In genomic region chr12:110046451-110047187, GRCh38 we compare ENCODE assay signal across 12 cellular contexts. TPM values are rescaled to one million over a fixed set of nuclear protein-coding genes. Genes with fewer than 3 reads are reported as not detected.
DNase-seq lines count a peak whose midpoint lies in the region; TF ChIP-seq lines count a peak whose summit lies in the region.
"Had no signal": no experiment of that assay in that cellular context is flagged by ENCODE, and none has a peak within 500 bp of the region (broad histone marks: within the 10 kb centered on the region; RNA-seq: fewer than 3 reads in every experiment).

No MANE protein-coding gene starts in this region.

- no peak overlapping the region for H2AFZ ChIP-seq in OCI-LY3 (ENCODE audit: low read depth, low read length)
- no peak overlapping the region for H2AFZ ChIP-seq in osteoblast (ENCODE audit: low read length)

- H3K27me3 ChIP-seq in OCI-LY3 (ENCODE audit: low read depth, low read length) (no peaks in the 10 kb centered on the region), endocrine pancreas (ENCODE audit: control insufficient read depth, insufficient read depth, low read length) (no peaks in the 10 kb centered on the region), osteoblast (ENCODE audit: insufficient read depth, low read length) (no peaks in the 10 kb centered on the region)
- H3K27me3 ChIP-seq: ovary had no signal

- no peaks in the 10 kb centered on the region for H3K9me3 Mint-ChIP-seq in T-helper 2 cell treated with Interferon-gamma antibody and Interleukin-4, amounts not matched to agents 5 μg/mL and 100 μg/mL, for 36 hours

- no peaks in the 10 kb centered on the region for H3K27me3 Mint-ChIP-seq in T-helper 2 cell treated with Interferon-gamma antibody and Interleukin-4, amounts not matched to agents 5 μg/mL and 100 μg/mL, for 36 hours (ENCODE audit: low read depth)

- H3K9ac ChIP-seq in OCI-LY3 (ENCODE audit: low read length) (no peak overlapping the region), endocrine pancreas (ENCODE audit: control insufficient read depth, insufficient read depth, low read length) (no peak overlapping the region)

- H3K79me2 ChIP-seq in OCI-LY3 (ENCODE audit: low read length) = peaks cover 49% of the 10 kb centered on the region
- H3K79me2 ChIP-seq in osteoblast (ENCODE audit: insufficient read depth, low read length) = peaks cover 47% of the 10 kb centered on the region

- H3K36me3 ChIP-seq in OCI-LY3 (replicated peaks; ENCODE audit: low read depth, low read length) = peaks cover 21% of the 10 kb centered on the region
- no peaks in the 10 kb centered on the region for H3K36me3 ChIP-seq in endocrine pancreas (ENCODE audit: control insufficient read depth, insufficient read depth, low read length)
- peaks cover 12% of the 10 kb centered on the region for H3K36me3 ChIP-seq in osteoblast (ENCODE audit: insufficient read depth, low read length)
- H3K36me3 ChIP-seq: ovary had no signal

- H3K4me3 Mint-ChIP-seq in T-helper 2 cell treated with Interferon-gamma antibody and Interleukin-4, amounts not matched to agents 5 μg/mL and 100 μg/mL, for 36 hours = peak overlapping the region; percentile 90

- TF ChIP-seq CTCF in OCI-LY3 (IDR thresholded peaks at IDR 0.05; ENCODE audit: low read depth, low read length) (no peak), osteoblast (IDR thresholded peaks at IDR 0.05; ENCODE audit: extremely low read depth, low read depth, low read length) (no peak)

- H4K20me1 ChIP-seq in OCI-LY3 (ENCODE audit: insufficient read depth, low read length) = no peaks in the 10 kb centered on the region
- H4K20me1 ChIP-seq in osteoblast (ENCODE audit: insufficient read depth, low read length) = peaks cover 8% of the 10 kb centered on the region

- H3K27ac Mint-ChIP-seq in T-helper 2 cell treated with Interferon-gamma antibody and Interleukin-4, amounts not matched to agents 5 μg/mL and 100 μg/mL, for 36 hours = no peak overlapping the region

- H3K36me3 Mint-ChIP-seq in T-helper 2 cell treated with Interferon-gamma antibody and Interleukin-4, amounts not matched to agents 5 μg/mL and 100 μg/mL, for 36 hours (ENCODE audit: low read depth) = peaks cover 21% of the 10 kb centered on the region

- peaks cover 45% of the 10 kb centered on the region for H3K4me1 Mint-ChIP-seq in T-helper 2 cell treated with Interferon-gamma antibody and Interleukin-4, amounts not matched to agents 5 μg/mL and 100 μg/mL, for 36 hours (ENCODE audit: low read depth)

- H3K27ac ChIP-seq in OCI-LY3 (ENCODE audit: low read length) = no peak overlapping the region
- no peak overlapping the region for H3K27ac ChIP-seq in osteoblast (ENCODE audit: low read depth, low read length)
- H3K27ac ChIP-seq in substantia nigra (ENCODE audit: low read depth, low read length, poor library complexity, severe bottlenecking) = no peak overlapping the region
- H3K27ac ChIP-seq: ovary had no signal

- no peak for DNase-seq in T-helper 2 cell treated with Interferon-gamma antibody and Interleukin-4, amounts not matched to agents 5 μg/mL and 100 μg/mL, for 36 hours (ENCODE audit: low spot score)
- DNase-seq in T-helper 2 cell (no peak), osteoblast (ENCODE audit: insufficient read length, low spot score, missing footprints) (no peak), substantia nigra (lab: John Stamatoyannopoulos, UW) (no peak), Kasumi-1 (lab: John Stamatoyannopoulos, UW) (no peak)
- no peak for DNase-seq in effector CD4-positive, alpha-beta T cell
- DNase-seq: ACHN; activated CD8-positive, alpha-beta memory T cell treated with anti-CD3 and anti-CD28 coated beads for 24 hours; NCI-H1092; ovary had no signal

- H3K9me3 ChIP-seq in OCI-LY3 (ENCODE audit: insufficient read depth, low read length) = no peaks in the 10 kb centered on the region
- no peaks in the 10 kb centered on the region for H3K9me3 ChIP-seq in endocrine pancreas (ENCODE audit: control insufficient read depth, low read length)
- no peaks in the 10 kb centered on the region for H3K9me3 ChIP-seq in osteoblast (ENCODE audit: low read depth, low read length)
- H3K9me3 ChIP-seq: ovary had no signal

- H3K4me2 ChIP-seq in OCI-LY3 (ENCODE audit: low read length) (peak overlapping the region; percentile 98), osteoblast (ENCODE audit: insufficient read depth, low read length) (peak overlapping the region; percentile 96)

- H3K4me3 ChIP-seq in OCI-LY3 (ENCODE audit: low read length) = peak overlapping the region; percentile 92
- H3K4me3 ChIP-seq in endocrine pancreas (ENCODE audit: control insufficient read depth, insufficient read depth, low read length) = peak overlapping the region; percentile 81
- H3K4me3 ChIP-seq in osteoblast (ENCODE audit: insufficient read depth, low read length) = peak overlapping the region; percentile 13

- H3K4me1 ChIP-seq in OCI-LY3 (ENCODE audit: low read length) (peaks cover 56% of the 10 kb centered on the region), endocrine pancreas (ENCODE audit: control insufficient read depth, insufficient read depth, low read length) (peaks cover 13% of the 10 kb centered on the region), osteoblast (ENCODE audit: insufficient read depth, low read length) (peaks cover 11% of the 10 kb centered on the region)

RNA-seq across cellular contexts. Expression of gene C12orf76, which starts 1.7 kb away (rescaled TPM):
- 7.6 and 9.4 TPM in 2 replicates for total RNA-seq in osteoblast

RNA-seq across cellular contexts. Expression of gene ANKRD13A, which starts 47.4 kb away (rescaled TPM):
- 94.1 and 113 TPM in 2 replicates for total RNA-seq in osteoblast

RNA-seq across cellular contexts. Expression of gene GIT2, which starts 50.5 kb away (rescaled TPM):
- total RNA-seq in osteoblast = 43.4 and 45.4 TPM in 2 replicates

Comparison
In these comparisons a context has a peak if more than half of its experiments do, and no peak if none do; other contexts are left out.
1. H3K4me3 ChIP-seq: peak in every context shown above with its lines; median percentile 92 in OCI-LY3; 81 in endocrine pancreas; 13 in osteoblast.